ENCODE assay signal across 8 cellular contexts in the genomic region with DNA sequence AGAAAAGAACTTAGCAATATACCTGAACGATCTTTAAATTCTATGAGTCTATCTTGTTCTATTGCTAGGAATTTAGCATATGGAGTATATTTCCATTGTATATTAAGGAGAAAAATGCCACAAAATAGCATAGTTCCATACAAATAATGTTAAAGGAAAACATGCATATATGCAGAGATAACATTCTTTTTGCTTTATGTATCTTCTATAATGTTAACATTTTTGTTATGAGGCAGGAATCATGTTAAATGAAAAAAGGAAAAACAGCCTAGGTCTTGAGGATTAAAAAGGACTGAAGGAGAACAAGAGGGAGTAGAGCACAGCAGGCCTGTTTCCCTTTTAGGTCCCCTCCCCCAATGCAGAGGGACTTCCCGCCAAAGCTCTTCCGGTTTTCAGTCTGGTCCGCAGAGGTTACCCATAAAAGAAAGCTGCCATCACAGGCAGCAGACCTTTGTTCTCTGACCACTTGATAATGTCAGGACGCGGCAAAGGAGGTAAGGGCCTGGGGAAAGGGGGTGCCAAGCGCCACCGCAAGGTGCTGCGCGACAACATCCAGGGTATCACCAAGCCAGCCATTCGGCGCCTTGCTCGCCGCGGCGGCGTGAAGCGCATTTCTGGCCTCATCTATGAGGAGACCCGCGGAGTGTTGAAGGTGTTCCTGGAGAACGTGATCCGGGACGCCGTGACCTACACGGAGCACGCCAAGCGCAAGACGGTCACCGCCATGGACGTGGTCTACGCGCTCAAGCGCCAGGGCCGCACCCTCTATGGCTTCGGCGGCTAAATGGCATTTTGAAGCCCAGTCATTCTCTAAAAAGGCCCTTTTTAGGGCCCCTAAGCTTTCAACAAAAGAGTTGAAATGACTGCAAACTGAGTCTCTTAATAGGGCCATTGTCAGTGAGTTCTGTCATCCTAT.
DNase-seq lines count a peak whose midpoint lies in the region; ATAC-seq and TF ChIP-seq lines count a peak whose summit lies in the region.

No MANE protein-coding gene starts in this region.

- no peak for DNase-seq in breast epithelium (ENCODE audit: low spot score in 2 of 2)
- DNase-seq in MCF 10A (ENCODE audit: unreplicated experiment): no peak
- DNase-seq in SK-MEL-5 (ENCODE audit: low read depth, low spot score): peak; percentile 79
- peak; percentile 81 for DNase-seq in activated naive CD8-positive, alpha-beta T cell treated with anti-CD3 and anti-CD28 coated beads, Interleukin-2, amount 10 ng/mL, durations not matched to agents 7 days and 5 days
- DNase-seq in iPS DF 19.7 (ENCODE audit: low read depth, low spot score): peak; percentile 92
- DNase-seq in skeletal muscle cell (ENCODE audit: low read depth): no peak

- H3K4me3 Mint-ChIP-seq in MCF 10A (ENCODE audit: unreplicated experiment): no peak overlapping the region
- H3K4me3 Mint-ChIP-seq in activated naive CD8-positive, alpha-beta T cell treated with anti-CD3 and anti-CD28 coated beads, Interleukin-2, amount 10 ng/mL, durations not matched to agents 7 days and 5 days: peak overlapping the region; percentile 95

- no peaks in the 10 kb centered on the region for H3K36me3 Mint-ChIP-seq in MCF 10A (ENCODE audit: insufficient read depth, unreplicated experiment)
- H3K36me3 Mint-ChIP-seq in activated naive CD8-positive, alpha-beta T cell treated with anti-CD3 and anti-CD28 coated beads, Interleukin-2, amount 10 ng/mL, durations not matched to agents 7 days and 5 days: peaks cover 9% of the 10 kb centered on the region

- intact Hi-C loops in breast epithelium (cut with DNase I; ENCODE audit: low total_unique reads) (no loop called here), MCF 10A (cut with micrococcal nuclease) (no loop called here)

- ATAC-seq in HG03108 (IDR thresholded peaks at IDR 0.05; ENCODE audit: unreplicated experiment): peak; percentile 58
- peak; percentile 73 for ATAC-seq in activated naive CD8-positive, alpha-beta T cell treated with anti-CD3 and anti-CD28 coated beads, Interleukin-2, amount 10 ng/mL, durations not matched to agents 7 days and 5 days (ENCODE audit: low read depth)
- no peak for ATAC-seq in GM18519 (IDR thresholded peaks at IDR 0.05; ENCODE audit: low FRiP score, unreplicated experiment)

- no peaks in the 10 kb centered on the region for H3K27me3 Mint-ChIP-seq in MCF 10A (ENCODE audit: insufficient read depth, unreplicated experiment)
- no peaks in the 10 kb centered on the region for H3K27me3 Mint-ChIP-seq in activated naive CD8-positive, alpha-beta T cell treated with anti-CD3 and anti-CD28 coated beads, Interleukin-2, amount 10 ng/mL, durations not matched to agents 7 days and 5 days

- H3K4me3 ChIP-seq in breast epithelium (peak overlapping the region; percentile 43 to 78 (median 55)), skeletal muscle cell (ENCODE audit: low read depth, low read length) (peak overlapping the region; percentile 63)

- no TSS peak for BruUV-seq in MCF 10A (replicated peaks; lab: Mats Ljungman, UMichigan)

- peak overlapping the region; percentile 76 to 89 for H3K27ac ChIP-seq in breast epithelium

- H3K9me3 ChIP-seq in breast epithelium: no peaks in the 10 kb centered on the region

- peaks cover 0 to 5% of the 10 kb centered on the region in 2 donors for H3K4me1 ChIP-seq in breast epithelium

- TF ChIP-seq CTCF in breast epithelium (IDR thresholded peaks at IDR 0.05): no peak
- no peak for TF ChIP-seq CTCF in MCF 10A (IDR thresholded peaks at IDR 0.05; ENCODE audit: unreplicated experiment)

- H3K27me3 ChIP-seq in breast epithelium: no peaks in the 10 kb centered on the region

- H3K4me1 Mint-ChIP-seq in MCF 10A (ENCODE audit: insufficient read depth, unreplicated experiment): peaks cover 4% of the 10 kb centered on the region
- H3K4me1 Mint-ChIP-seq in activated naive CD8-positive, alpha-beta T cell treated with anti-CD3 and anti-CD28 coated beads, Interleukin-2, amount 10 ng/mL, durations not matched to agents 7 days and 5 days: peaks cover 39% of the 10 kb centered on the region

- no peak for TF ChIP-seq POLR2A in breast epithelium (IDR thresholded peaks at IDR 0.05)

- H3K27ac Mint-ChIP-seq in MCF 10A (ENCODE audit: low read depth, unreplicated experiment): no peak overlapping the region
- peak overlapping the region; percentile 98 for H3K27ac Mint-ChIP-seq in activated naive CD8-positive, alpha-beta T cell treated with anti-CD3 and anti-CD28 coated beads, Interleukin-2, amount 10 ng/mL, durations not matched to agents 7 days and 5 days

- CTCF ChIA-PET in MCF 10A (lab: Yijun Ruan, JAX): no interaction called here

- in situ Hi-C loops in SK-MEL-5 (cut with HindIII; ENCODE audit: low pct_unique_long_range_greater_than_20kb, low sequenced_read_pairs): no loop called here

- H3K9me3 Mint-ChIP-seq in MCF 10A (ENCODE audit: unreplicated experiment): no peaks in the 10 kb centered on the region
- no peaks in the 10 kb centered on the region for H3K9me3 Mint-ChIP-seq in activated naive CD8-positive, alpha-beta T cell treated with anti-CD3 and anti-CD28 coated beads, Interleukin-2, amount 10 ng/mL, durations not matched to agents 7 days and 5 days

- POLR2A ChIA-PET in MCF 10A (lab: Yijun Ruan, JAX): interaction anchor here (1.0 to 2.7 kb wide), 3 partner anchors 7 to 940 kb away, joined by 3 to 31 read pairs (median 3); a partner anchor contains a TSS
- POLR2A ChIA-PET in activated naive CD8-positive, alpha-beta T cell treated with anti-CD3 and anti-CD28 coated beads, Interleukin-2, amount 10 ng/mL, durations not matched to agents 7 days and 5 days (lab: Charles Lee): interaction anchor here (0.6 to 5.4 kb wide), 36 partner anchors 8 to 1118 kb away, joined by 3 to 100 read pairs (median 9); a partner anchor contains a TSS

- H3K36me3 ChIP-seq in breast epithelium: no peaks in the 10 kb centered on the region

Comparison
In these comparisons a context has a peak if more than half of its experiments do, and no peak if none do; other contexts are left out.
1. DNase-seq: peak in SK-MEL-5 (single experiment), activated naive CD8-positive, alpha-beta T cell treated with anti-CD3 and anti-CD28 coated beads, Interleukin-2, amount 10 ng/mL, durations not matched to agents 7 days and 5 days (single experiment) and iPS DF 19.7 (single experiment); none in breast epithelium (0 of 2), MCF 10A (single experiment) and skeletal muscle cell (single experiment).